7 cellular contexts compared by ENCODE assay signal in genomic region chr6:130644175-130644574, GRCh38.
"Had no signal": no experiment of that assay in that cellular context is flagged by ENCODE, and none has a peak within 500 bp of the region (broad histone marks: within the 10 kb centered on the region; RNA-seq: fewer than 3 reads in every experiment).

No MANE protein-coding gene starts in this region.

- ATAC-seq: K562 had no signal

- H3K27ac ChIP-seq: HL-60, KMS-11 had no signal

- H3K4me2 ChIP-seq: KMS-11 had no signal

- H3K9ac ChIP-seq: KMS-11 had no signal

- DNase-seq: IMR-90, KBM-7, KG1 had no signal

- FAIRE-seq: HTR-8/SVneo, K562 had no signal

- H3K4me3 ChIP-seq: K562 had no signal
